ENCODE assay signal across 1 cellular context in genomic region chr16:12529582-12529981, GRCh38.
TF ChIP-seq lines count a peak whose summit lies in the region.

No MANE protein-coding gene starts in this region.

TF ChIP-seq in GM23338, 12 proteins besides CTCF, POLR2A, EP300 and RAD21 (continued from another document):
- no peak for TF ChIP-seq ZNF462 (CRISPR knock-in tag; IDR thresholded peaks at IDR 0.05)
- no peak for TF ChIP-seq REST (IDR thresholded peaks at IDR 0.05; ENCODE audit: unreplicated experiment)
- no peak for TF ChIP-seq ZNF331 (CRISPR knock-in tag; IDR thresholded peaks at IDR 0.05; ENCODE audit: low read depth)
- no peak for TF ChIP-seq JUNB (IDR thresholded peaks at IDR 0.05; ENCODE audit: unreplicated experiment)
